ENCODE assay signal across 8 cellular contexts in genomic region chr22:20885557-20886323, GRCh38. TPM values are rescaled to one million over a fixed set of nuclear protein-coding genes. Genes with fewer than 3 reads are reported as not detected.
DNase-seq lines count a peak whose midpoint lies in the region; ATAC-seq and TF ChIP-seq lines count a peak whose summit lies in the region.

No MANE protein-coding gene starts in this region.

- peaks cover 7% of the 10 kb centered on the region for H3K36me3 ChIP-seq in iPS-15b (ENCODE audit: control insufficient read depth, insufficient read depth, low read length)

- intact Hi-C loops in sciatic nerve (cut with DNase I), result no loop called here

- no peaks in the 10 kb centered on the region for H3K4me1 Mint-ChIP-seq in T-cell

- H3K4me3 ChIP-seq in iPS-15b (ENCODE audit: low read depth, low read length), result peak overlapping the region; percentile 30

- POLR2A ChIA-PET in T-cell (lab: Charles Lee), result interaction anchor here in 1 of 2 donors (0.7 to 0.8 kb wide), 2 partner anchors 136 to 389 kb away, joined by 3 to 4 read pairs; no protein-coding TSS in a partner anchor

- H3K27me3 Mint-ChIP-seq in T-cell, result no peaks in the 10 kb centered on the region

- H3K4me1 ChIP-seq in iPS-15b (ENCODE audit: control insufficient read depth, insufficient read depth, low read length), result peaks cover 3% of the 10 kb centered on the region

- no peak overlapping the region for H3K4me3 Mint-ChIP-seq in T-cell

- H3K27ac Mint-ChIP-seq in T-cell, result peak overlapping the region; percentile 5 to 37

- TF ChIP-seq CTCF in GM12801 (IDR thresholded peaks at IDR 0.05; ENCODE audit: extremely low read depth, insufficient read length), result peak; percentile 7

- H3K27me3 ChIP-seq in iPS-15b (ENCODE audit: control insufficient read depth, insufficient read depth, low read length), result no peaks in the 10 kb centered on the region

- CTCF ChIA-PET in T-cell (lab: Charles Lee), result interaction anchor here in 1 of 2 donors (0.5 kb wide), 2 partner anchors 49 to 759 kb away, joined by 3 to 5 read pairs; no protein-coding TSS in a partner anchor

- H3K36me3 Mint-ChIP-seq in T-cell, result peaks cover 55% of the 10 kb centered on the region

- DNase-seq in NCI-H1092 treated with DMSO at 0.1 percent for 48 hours (lab: John Stamatoyannopoulos, UW) (peak; percentile 43), T-cell (peak in 26 of 34 experiments; percentile 1 to 51 (median 16)), brain pericyte (ENCODE audit: low read depth, low spot score) (peak; percentile 57), sciatic nerve (ENCODE audit: low spot score) (peak; percentile 88), DMS79 (lab: John Stamatoyannopoulos, UW) (no peak)

- no peaks in the 10 kb centered on the region for H3K9me3 Mint-ChIP-seq in T-cell

- H3K9ac ChIP-seq in iPS-15b (ENCODE audit: low read depth, low read length), result no peak overlapping the region

- no peaks in the 10 kb centered on the region for H3K9me3 ChIP-seq in iPS-15b (ENCODE audit: control insufficient read depth, insufficient read depth, low read length)

- ATAC-seq in T-cell (replicated peaks in 1 of 4) (peak in 3 of 4 experiments; percentile 46 to 71 (median 47)), sciatic nerve (peak; percentile 97), GM21390 (IDR thresholded peaks at IDR 0.05; ENCODE audit: unreplicated experiment) (no peak)

RNA-seq across cellular contexts. Expression of gene SNAP29, which starts 26.9 kb away (rescaled TPM):
- total RNA-seq in T-cell (10 to 100 TPM; 15.8 to 26.2 (median 23.3) TPM), sciatic nerve (26.3 TPM)

RNA-seq across cellular contexts. Expression of gene PI4KA, which starts 27.1 kb away (rescaled TPM):
- total RNA-seq in T-cell, result 100 to 1,000 TPM; 135 to 187 (median 143) TPM
- 116 TPM for total RNA-seq in sciatic nerve

RNA-seq across cellular contexts. Expression of gene CRKL, which starts 31.5 kb away (rescaled TPM):
- total RNA-seq in T-cell (10 to 100 TPM; 41.7 to 87.7 (median 85.4) TPM), sciatic nerve (61.4 TPM)
